Comparison of ENCODE assay signal across 2 cellular contexts in the genomic region with DNA sequence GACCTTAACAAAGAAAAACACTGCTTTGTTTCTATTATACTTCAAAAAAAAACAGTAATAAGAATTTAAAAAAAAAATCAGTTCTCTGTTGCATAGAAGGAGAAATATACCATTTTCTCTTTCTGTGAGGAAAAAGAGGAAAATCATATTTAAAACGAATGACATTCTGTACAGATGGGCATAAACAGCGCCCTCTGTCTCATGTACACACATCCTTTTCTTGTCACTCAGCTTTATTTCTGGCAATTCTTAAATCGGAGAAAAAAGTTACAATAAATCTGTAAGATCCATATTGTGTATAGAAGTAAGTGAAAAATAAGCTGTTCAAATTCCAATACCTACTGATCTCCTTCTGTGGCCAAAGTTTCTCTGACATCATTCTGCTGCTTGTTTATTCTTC.
TF ChIP-seq lines count a peak whose summit lies in the region.

No MANE protein-coding gene starts in this region.

TF ChIP-seq in HCT116, 20 proteins besides CTCF, POLR2A, EP300 and RAD21 (continued from another document):
- TF ChIP-seq CEBPB (IDR thresholded peaks at IDR 0.05; ENCODE audit: low read depth) (no peak), EGR1 (IDR thresholded peaks at IDR 0.05; ENCODE audit: low read depth) (no peak)
- TF ChIP-seq, protein P1, sequence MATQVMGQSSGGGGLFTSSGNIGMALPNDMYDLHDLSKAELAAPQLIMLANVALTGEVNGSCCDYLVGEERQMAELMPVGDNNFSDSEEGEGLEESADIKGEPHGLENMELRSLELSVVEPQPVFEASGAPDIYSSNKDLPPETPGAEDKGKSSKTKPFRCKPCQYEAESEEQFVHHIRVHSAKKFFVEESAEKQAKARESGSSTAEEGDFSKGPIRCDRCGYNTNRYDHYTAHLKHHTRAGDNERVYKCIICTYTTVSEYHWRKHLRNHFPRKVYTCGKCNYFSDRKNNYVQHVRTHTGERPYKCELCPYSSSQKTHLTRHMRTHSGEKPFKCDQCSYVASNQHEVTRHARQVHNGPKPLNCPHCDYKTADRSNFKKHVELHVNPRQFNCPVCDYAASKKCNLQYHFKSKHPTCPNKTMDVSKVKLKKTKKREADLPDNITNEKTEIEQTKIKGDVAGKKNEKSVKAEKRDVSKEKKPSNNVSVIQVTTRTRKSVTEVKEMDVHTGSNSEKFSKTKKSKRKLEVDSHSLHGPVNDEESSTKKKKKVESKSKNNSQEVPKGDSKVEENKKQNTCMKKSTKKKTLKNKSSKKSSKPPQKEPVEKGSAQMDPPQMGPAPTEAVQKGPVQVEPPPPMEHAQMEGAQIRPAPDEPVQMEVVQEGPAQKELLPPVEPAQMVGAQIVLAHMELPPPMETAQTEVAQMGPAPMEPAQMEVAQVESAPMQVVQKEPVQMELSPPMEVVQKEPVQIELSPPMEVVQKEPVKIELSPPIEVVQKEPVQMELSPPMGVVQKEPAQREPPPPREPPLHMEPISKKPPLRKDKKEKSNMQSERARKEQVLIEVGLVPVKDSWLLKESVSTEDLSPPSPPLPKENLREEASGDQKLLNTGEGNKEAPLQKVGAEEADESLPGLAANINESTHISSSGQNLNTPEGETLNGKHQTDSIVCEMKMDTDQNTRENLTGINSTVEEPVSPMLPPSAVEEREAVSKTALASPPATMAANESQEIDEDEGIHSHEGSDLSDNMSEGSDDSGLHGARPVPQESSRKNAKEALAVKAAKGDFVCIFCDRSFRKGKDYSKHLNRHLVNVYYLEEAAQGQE (IDR thresholded peaks at IDR 0.05; ENCODE audit: low read depth), result no peak
- TF ChIP-seq, protein P2, sequence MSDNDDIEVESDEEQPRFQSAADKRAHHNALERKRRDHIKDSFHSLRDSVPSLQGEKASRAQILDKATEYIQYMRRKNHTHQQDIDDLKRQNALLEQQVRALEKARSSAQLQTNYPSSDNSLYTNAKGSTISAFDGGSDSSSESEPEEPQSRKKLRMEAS (IDR thresholded peaks at IDR 0.05), result no peak
TF ChIP-seq in HCT116: peak in this region for 0.

TF ChIP-seq in SK-N-SH treated with all-trans-retinoic acid at 6 μM for 48 hours, 23 proteins besides CTCF, POLR2A, EP300 and RAD21:
- TF ChIP-seq, protein P3, sequence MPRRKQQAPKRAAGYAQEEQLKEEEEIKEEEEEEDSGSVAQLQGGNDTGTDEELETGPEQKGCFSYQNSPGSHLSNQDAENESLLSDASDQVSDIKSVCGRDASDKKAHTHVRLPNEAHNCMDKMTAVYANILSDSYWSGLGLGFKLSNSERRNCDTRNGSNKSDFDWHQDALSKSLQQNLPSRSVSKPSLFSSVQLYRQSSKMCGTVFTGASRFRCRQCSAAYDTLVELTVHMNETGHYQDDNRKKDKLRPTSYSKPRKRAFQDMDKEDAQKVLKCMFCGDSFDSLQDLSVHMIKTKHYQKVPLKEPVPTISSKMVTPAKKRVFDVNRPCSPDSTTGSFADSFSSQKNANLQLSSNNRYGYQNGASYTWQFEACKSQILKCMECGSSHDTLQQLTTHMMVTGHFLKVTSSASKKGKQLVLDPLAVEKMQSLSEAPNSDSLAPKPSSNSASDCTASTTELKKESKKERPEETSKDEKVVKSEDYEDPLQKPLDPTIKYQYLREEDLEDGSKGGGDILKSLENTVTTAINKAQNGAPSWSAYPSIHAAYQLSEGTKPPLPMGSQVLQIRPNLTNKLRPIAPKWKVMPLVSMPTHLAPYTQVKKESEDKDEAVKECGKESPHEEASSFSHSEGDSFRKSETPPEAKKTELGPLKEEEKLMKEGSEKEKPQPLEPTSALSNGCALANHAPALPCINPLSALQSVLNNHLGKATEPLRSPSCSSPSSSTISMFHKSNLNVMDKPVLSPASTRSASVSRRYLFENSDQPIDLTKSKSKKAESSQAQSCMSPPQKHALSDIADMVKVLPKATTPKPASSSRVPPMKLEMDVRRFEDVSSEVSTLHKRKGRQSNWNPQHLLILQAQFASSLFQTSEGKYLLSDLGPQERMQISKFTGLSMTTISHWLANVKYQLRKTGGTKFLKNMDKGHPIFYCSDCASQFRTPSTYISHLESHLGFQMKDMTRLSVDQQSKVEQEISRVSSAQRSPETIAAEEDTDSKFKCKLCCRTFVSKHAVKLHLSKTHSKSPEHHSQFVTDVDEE (CRISPR knock-in tag; IDR thresholded peaks at IDR 0.05), result no peak
